In genomic region chr2:72722492-72723090, GRCh38 we compare ENCODE assay signal across 20 cellular contexts.
DNase-seq lines count a peak whose midpoint lies in the region; ATAC-seq and TF ChIP-seq lines count a peak whose summit lies in the region.
"Had no signal": no experiment of that assay in that cellular context is flagged by ENCODE, and none has a peak within 500 bp of the region (broad histone marks: within the 10 kb centered on the region; RNA-seq: fewer than 3 reads in every experiment).

No MANE protein-coding gene starts in this region.

- H3K27me3 Mint-ChIP-seq in nephron (ENCODE audit: low read depth) = no peaks in the 10 kb centered on the region
- H3K27me3 Mint-ChIP-seq: activated B cell treated with CpG ODN at 0.5 μM for 24 hours; CD4-positive, CD25-positive, alpha-beta regulatory T cell; stimulated activated naive B cell treated with anti-CD40 and anti-IgM and Interleukin-4, amounts not matched to agents 10 μg/mL and 1 μg/mL and 100 μg/mL, for 72 hours had no signal

- H3K27ac Mint-ChIP-seq in nephron = peak overlapping the region; percentile 17 to 84 (median 36)
- H3K27ac Mint-ChIP-seq: activated B cell treated with CpG ODN at 0.5 μM for 24 hours; activated naive CD4-positive, alpha-beta T cell treated with anti-CD3 and anti-CD28 coated beads, Interleukin-2, amount 50 U/mL, for 72 hours; CD4-positive, CD25-positive, alpha-beta regulatory T cell; stimulated activated naive B cell treated with anti-CD40 and anti-IgM and Interleukin-4, amounts not matched to agents 10 μg/mL and 1 μg/mL and 100 μg/mL, for 72 hours had no signal

- H3K4me1 ChIP-seq in SJSA1 (replicated peaks) = peaks cover 30% of the 10 kb centered on the region
- H3K4me1 ChIP-seq: colonic mucosa had no signal

- H3K4me1 Mint-ChIP-seq in nephron = peaks cover 36% of the 10 kb centered on the region
- H3K4me1 Mint-ChIP-seq: activated B cell treated with CpG ODN at 0.5 μM for 24 hours; stimulated activated naive B cell treated with anti-CD40 and anti-IgM and Interleukin-4, amounts not matched to agents 10 μg/mL and 1 μg/mL and 100 μg/mL, for 72 hours had no signal

- TF ChIP-seq CTCF in fibroblast of mammary gland (conservative IDR thresholded peaks at IDR 0.05; ENCODE audit: control insufficient read depth, insufficient read depth, low read depth, low read length) = no peak
- no peak for TF ChIP-seq CTCF in nephron (IDR thresholded peaks at IDR 0.05; ENCODE audit: unreplicated experiment in 3 of 3)

- H3K4me3 Mint-ChIP-seq in nephron = no peak overlapping the region
- H3K4me3 Mint-ChIP-seq: activated B cell treated with CpG ODN at 0.5 μM for 24 hours; CD4-positive, CD25-positive, alpha-beta regulatory T cell; stimulated activated naive B cell treated with anti-CD40 and anti-IgM and Interleukin-4, amounts not matched to agents 10 μg/mL and 1 μg/mL and 100 μg/mL, for 72 hours had no signal

- DNase-seq in Daoy (ENCODE audit: low read depth) (peak; percentile 7), SJSA1 (ENCODE audit: low read depth in 1 of 2, low spot score in 2 of 2) (peak; percentile 57 to 68), fibroblast of mammary gland (ENCODE audit: low read depth) (peak; percentile 17)
- no peak for DNase-seq in activated effector memory CD4-positive, alpha-beta T cell treated with Interleukin-2 at 50 U/mL for 16 hours
- DNase-seq in stimulated activated CD8-positive, alpha-beta memory T cell treated with anti-CD3 and anti-CD28 coated beads, Interleukin-4, amount 100 ng/mL, for 48 hours = no peak
- DNase-seq: activated B cell treated with CpG ODN at 0.5 μM for 24 hours; activated CD8-positive, alpha-beta memory T cell treated with anti-CD3 and anti-CD28 coated beads, Interleukin-2, amount 50 U/mL, for 4 hours; CD4-positive, CD25-positive, alpha-beta regulatory T cell; colonic mucosa; gastrocnemius medialis; GDM1; MM.1S; NCI-H2171 treated with DMSO at 0.1 percent for 48 hours; stimulated activated CD4-positive, alpha-beta T cell treated with anti-CD3 and anti-CD28 coated beads, Interleukin-4, amount 100 ng/mL, for 4 hours; stimulated activated naive B cell treated with anti-CD40 and anti-IgM and Interleukin-4, amounts not matched to agents 10 μg/mL and 1 μg/mL and 100 μg/mL, for 72 hours had no signal

- no peaks in the 10 kb centered on the region for H3K27me3 ChIP-seq in SJSA1 (replicated peaks)
- H3K27me3 ChIP-seq: colonic mucosa, gastrocnemius medialis, vagina had no signal

- ATAC-seq in HG03159 (IDR thresholded peaks at IDR 0.05; ENCODE audit: unreplicated experiment) = no peak
- ATAC-seq in HG03565 (IDR thresholded peaks at IDR 0.05; ENCODE audit: unreplicated experiment) = no peak
- ATAC-seq: activated naive CD4-positive, alpha-beta T cell treated with anti-CD3 and anti-CD28 coated beads, Interleukin-2, amount 50 U/mL, for 72 hours; gastrocnemius medialis; stimulated activated naive B cell treated with anti-CD40 and anti-IgM and Interleukin-4, amounts not matched to agents 10 μg/mL and 1 μg/mL and 100 μg/mL, for 72 hours had no signal

- H3K27ac ChIP-seq in SJSA1 = peak overlapping the region; percentile 43
- H3K27ac ChIP-seq: colonic mucosa, gastrocnemius medialis, vagina had no signal

- no peak overlapping the region for H3K4me3 ChIP-seq in SJSA1
- no peak overlapping the region for H3K4me3 ChIP-seq in fibroblast of mammary gland (ENCODE audit: control insufficient read depth, low read depth, low read length)
- H3K4me3 ChIP-seq: colonic mucosa, gastrocnemius medialis, vagina had no signal

- no peaks in the 10 kb centered on the region for H3K9me3 ChIP-seq in SJSA1 (replicated peaks)
- H3K9me3 ChIP-seq: colonic mucosa, gastrocnemius medialis, vagina had no signal

- H3K36me3 ChIP-seq in SJSA1 = no peaks in the 10 kb centered on the region
- H3K36me3 ChIP-seq: colonic mucosa, gastrocnemius medialis, vagina had no signal

- H3K9me3 Mint-ChIP-seq in nephron = no peaks in the 10 kb centered on the region
- H3K9me3 Mint-ChIP-seq: activated B cell treated with CpG ODN at 0.5 μM for 24 hours; activated naive CD4-positive, alpha-beta T cell treated with anti-CD3 and anti-CD28 coated beads, Interleukin-2, amount 50 U/mL, for 72 hours; CD4-positive, CD25-positive, alpha-beta regulatory T cell; stimulated activated naive B cell treated with anti-CD40 and anti-IgM and Interleukin-4, amounts not matched to agents 10 μg/mL and 1 μg/mL and 100 μg/mL, for 72 hours had no signal

- H3K36me3 Mint-ChIP-seq in nephron (ENCODE audit: low read depth) = peaks cover 15% of the 10 kb centered on the region
- H3K36me3 Mint-ChIP-seq: activated naive CD4-positive, alpha-beta T cell treated with anti-CD3 and anti-CD28 coated beads, Interleukin-2, amount 50 U/mL, for 72 hours had no signal

Comparison
In these comparisons a context has a peak if more than half of its experiments do, and no peak if none do; other contexts are left out.
1. DNase-seq: peak in Daoy (single experiment), SJSA1 (2 of 2) and fibroblast of mammary gland (single experiment); none in activated effector memory CD4-positive, alpha-beta T cell treated with Interleukin-2 at 50 U/mL for 16 hours (single experiment) and stimulated activated CD8-positive, alpha-beta memory T cell treated with anti-CD3 and anti-CD28 coated beads, Interleukin-4, amount 100 ng/mL, for 48 hours (single experiment).